In genomic region chr19:45160870-45161714, GRCh38 we compare ENCODE assay signal across 15 cellular contexts. TPM values are rescaled to one million over a fixed set of nuclear protein-coding genes. Genes with fewer than 3 reads are reported as not detected.
DNase-seq lines count a peak whose midpoint lies in the region; ATAC-seq, FAIRE-seq and TF ChIP-seq lines count a peak whose summit lies in the region.
"Had no signal": no experiment of that assay in that cellular context is flagged by ENCODE, and none has a peak within 500 bp of the region (broad histone marks: within the 10 kb centered on the region; RNA-seq: fewer than 3 reads in every experiment).

TSS of gene NKPD1 (minus strand) at chr19:45160982. CDS start at chr19:45160150, 832 bp downstream.

- 21 to 52% (median 32%) methylated on average over 15 to 28 of the region's 28 CpGs for WGBS in stomach, 5 donors

- H3K4me1 ChIP-seq in Panc1 (ENCODE audit: control insufficient read depth, insufficient read depth, low read length) (no peaks in the 10 kb centered on the region), keratinocyte (ENCODE audit: control insufficient read depth, extremely low read depth, insufficient read depth, low read length) (peaks cover 54% of the 10 kb centered on the region), stomach (peaks cover 7 to 37% (median 31%) of the 10 kb centered on the region in 4 donors), A673 (ENCODE audit: insufficient read depth, low read length, poor library complexity, severe bottlenecking) (no peaks in the 10 kb centered on the region)

- intact Hi-C loops in Panc1 (cut with micrococcal nuclease; ENCODE audit: unreplicated experiment): no loop called here
- intact Hi-C loops in stomach (cut with DNase I; ENCODE audit: low total_unique reads): no loop called here
- intact Hi-C loops in A673 (cut with micrococcal nuclease; ENCODE audit: unreplicated experiment): no loop called here

- no peak within 1 kb of the TSS for H3K9ac ChIP-seq in keratinocyte (ENCODE audit: control insufficient read depth, extremely low read depth, insufficient read depth, low read length)

- H4K20me1 ChIP-seq in keratinocyte (ENCODE audit: control insufficient read depth, extremely low read depth, insufficient read depth, low read length): peaks cover 2% of the 10 kb centered on the region

- no peaks in the 10 kb centered on the region for H3K9me1 ChIP-seq in keratinocyte (ENCODE audit: control insufficient read depth, extremely low read depth, insufficient read depth, low read length)

- H3K4me3 ChIP-seq in Panc1 (ENCODE audit: low read depth in 2 of 2, low read length in 2 of 2) (no peak within 1 kb of the TSS), keratinocyte (ENCODE audit: control insufficient read depth in 2 of 3, extremely low read depth in 1 of 3, insufficient read depth in 2 of 3, low read depth in 1 of 3, low read length in 3 of 3) (no peak within 1 kb of the TSS), stomach (no peak within 1 kb of the TSS), A673 (ENCODE audit: low read depth, low read length, poor library complexity, severe bottlenecking) (no peak within 1 kb of the TSS)

- in situ Hi-C loops in Panc1 (cut with HindIII; ENCODE audit: low pct_unique_long_range_greater_than_20kb, low sequenced_read_pairs): no loop called here

- H3K27me3 ChIP-seq in Panc1 (ENCODE audit: control insufficient read depth, insufficient read depth, low read length) (no peaks in the 10 kb centered on the region), keratinocyte (ENCODE audit: control insufficient read depth, extremely low read depth, insufficient read depth, low read length) (no peaks in the 10 kb centered on the region), stomach (peaks cover 0 to 57% (median 31%) of the 10 kb centered on the region in 3 donors), A673 (replicated peaks; ENCODE audit: insufficient read depth, low read depth, low read length, poor library complexity) (no peaks in the 10 kb centered on the region)

- TF ChIP-seq EP300 in stomach (IDR thresholded peaks at IDR 0.05): no peak

- H3K27ac ChIP-seq in Panc1 (ENCODE audit: low read length): no peak within 1 kb of the TSS
- no peak within 1 kb of the TSS for H3K27ac ChIP-seq in keratinocyte (ENCODE audit: control insufficient read depth, insufficient read depth, low read length)
- no peak within 1 kb of the TSS for H3K27ac ChIP-seq in stomach
- H3K27ac ChIP-seq in A673 (ENCODE audit: low read depth, low read length, poor library complexity, severe bottlenecking): no peak within 1 kb of the TSS

- no peaks in the 10 kb centered on the region for H3K79me2 ChIP-seq in keratinocyte (ENCODE audit: control insufficient read depth, insufficient read depth, low read length)

- no TSS peak for BruUV-seq in Panc1 (replicated peaks; lab: Mats Ljungman, UMichigan)
- no TSS peak for BruUV-seq in A673 (replicated peaks; lab: Mats Ljungman, UMichigan)

- TF ChIP-seq CTCF in Panc1 (IDR thresholded peaks at IDR 0.05): no peak
- no peak for TF ChIP-seq CTCF in keratinocyte (optimal IDR thresholded peaks at IDR 0.05 in 1 of 3, IDR thresholded peaks at IDR 0.05 in 1 of 3, conservative IDR thresholded peaks at IDR 0.05 in 1 of 3; ENCODE audit: extremely low read depth in 1 of 3, insufficient read depth in 2 of 3, low read length in 3 of 3)
- no peak for TF ChIP-seq CTCF in stomach (IDR thresholded peaks at IDR 0.05)
- TF ChIP-seq CTCF in A673 (conservative IDR thresholded peaks at IDR 0.05; ENCODE audit: low read depth, low read length): no peak
- TF ChIP-seq CTCF in omental fat pad (IDR thresholded peaks at IDR 0.05): no peak

- no peak for TF ChIP-seq POLR2A in stomach (IDR thresholded peaks at IDR 0.05)

- CTCF ChIA-PET in Panc1 (lab: Charles Lee): interaction anchor here (0.5 kb wide), 1 partner anchor 46 kb away, joined by 9 read pairs; no protein-coding TSS in a partner anchor
- CTCF ChIA-PET in A673 (lab: Charles Lee): no interaction called here

- H3K9me3 ChIP-seq in Panc1 (ENCODE audit: control insufficient read depth, insufficient read depth, low read depth, low read length) (no peaks in the 10 kb centered on the region), keratinocyte (ENCODE audit: control insufficient read depth, low read depth, low read length) (no peaks in the 10 kb centered on the region), stomach (no peaks in the 10 kb centered on the region), A673 (ENCODE audit: low read depth, low read length, poor library complexity, severe bottlenecking) (no peaks in the 10 kb centered on the region)

- ATAC-seq in Panc1: 0 out of 2 replicates have a peak, but pooled peaks have one; percentile 31
- ATAC-seq in omental fat pad (ENCODE audit: low FRiP score): no peak
- ATAC-seq in HG03175 (IDR thresholded peaks at IDR 0.05; ENCODE audit: unreplicated experiment): no peak

- POLR2A ChIA-PET in Panc1 (lab: Charles Lee) (no interaction called here), A673 (lab: Charles Lee; ENCODE audit: low non-redundant PET) (no interaction called here)

- H2AFZ ChIP-seq in keratinocyte (ENCODE audit: control insufficient read depth, low read length): peak within 1 kb of the TSS; percentile 12

- H3K4me2 ChIP-seq in keratinocyte (ENCODE audit: control insufficient read depth, extremely low read depth, insufficient read depth, low read depth, low read length): peak within 1 kb of the TSS; percentile 66

- DNase-seq in DMS 273 (lab: John Stamatoyannopoulos, UW; ENCODE audit: unreplicated experiment) (peak; percentile 52), DMS 273 treated with DMSO at 0.1 percent for 48 hours (lab: John Stamatoyannopoulos, UW) (no peak), Panc1 (ENCODE audit: low read depth, low spot score) (no peak), keratinocyte (ENCODE audit: low read depth, low spot score) (no peak), stomach (peak; percentile 82), A673 (ENCODE audit: low spot score) (no peak), omental fat pad (ENCODE audit: low spot score) (no peak)
- DNase-seq: 8988T; HCEC 1CT; NCI-H1694 treated with DMSO at 0.1 percent for 48 hours; stimulated activated CD4-positive, alpha-beta T cell treated with anti-CD3 and anti-CD28 coated beads, Interleukin-2, amount 100 ng/mL, for 48 hours had no signal

- dilution Hi-C loops in keratinocyte (cut with MboI; ENCODE audit: extremely low pct_ligation_motif_present, low sequenced_read_pairs): no loop called here

- no peaks in the 10 kb centered on the region for H3K36me3 ChIP-seq in Panc1 (ENCODE audit: control insufficient read depth, insufficient read depth, low read length)
- H3K36me3 ChIP-seq in keratinocyte (ENCODE audit: control insufficient read depth in 2 of 2, extremely low read depth in 1 of 2, insufficient read depth in 2 of 2, low read length in 2 of 2): no peaks in the 10 kb centered on the region
- H3K36me3 ChIP-seq in stomach: no peaks in the 10 kb centered on the region
- no peaks in the 10 kb centered on the region for H3K36me3 ChIP-seq in A673 (ENCODE audit: insufficient read depth, low read length, poor library complexity, severe bottlenecking)

- FAIRE-seq in keratinocyte (lab: Jason Lieb, UNC): no peak
- FAIRE-seq: D721Med, frontal cortex had no signal

RNA-seq across cellular contexts. Expression of gene NKPD1, which starts in this region (rescaled TPM):
- total RNA-seq in Panc1 (2021; ENCODE audit: unreplicated experiment) (0.05 TPM), stomach (not detected), A673 (2021) (0.30 and 0.37 TPM in 2 replicates), omental fat pad (under 1 TPM in 2 of 4 donors, not detected in 2; 0.19 to 0.72 TPM)
- polyA plus RNA-seq in Panc1 (2012; ENCODE audit: insufficient read length): 0.24 TPM
- polyA plus RNA-seq in keratinocyte (0.20 to 1.2 TPM (median 0.37 TPM) in 3 replicates), stomach (under 1 TPM in 1 of 3 donors, not detected in 2; 0.20 TPM)
- polyA plus RNA-seq in keratinocyte (2011; ENCODE audit: low read depth): 3.3 TPM
- 0.10 and 0.26 TPM in 2 replicates for polyA plus RNA-seq in keratinocyte (2011; cell fraction: cytosol; rRNA removed)
- 0.65 and 0.75 TPM in 2 replicates for polyA plus RNA-seq in keratinocyte (2011; cell fraction: nucleus; rRNA removed)
- 0.29 and 10.6 TPM in 2 replicates for polyA plus RNA-seq in keratinocyte (2012; ENCODE audit: low replicate concordance)
- polyA minus RNA-seq in keratinocyte: 0.19 to 0.76 TPM (median 0.52 TPM) in 3 replicates
- 2.1 TPM for polyA minus RNA-seq in keratinocyte (2011; cell fraction: cytosol; rRNA and poly(A)+ RNA removed)
- 1.8 and 2.7 TPM in 2 replicates for polyA minus RNA-seq in keratinocyte (2011; cell fraction: nucleus; rRNA and poly(A)+ RNA removed)
- total RNA-seq: liver had no signal
- polyA plus RNA-seq: liver had no signal

Comparison
In these comparisons a context has a peak if more than half of its experiments do, and no peak if none do; other contexts are left out.
1. Peak in ATAC-seq in Panc1; RNA of the gene not detected or under 1 TPM.
2. Peak in DNase-seq in stomach; RNA of the gene not detected or under 1 TPM.